ENCODE assay signal across 33 cellular contexts in genomic region chr9:108021311-108021710, GRCh38.
"Had no signal": no experiment of that assay in that cellular context is flagged by ENCODE, and none has a peak within 500 bp of the region (broad histone marks: within the 10 kb centered on the region; RNA-seq: fewer than 3 reads in every experiment).

No MANE protein-coding gene starts in this region.

- ATAC-seq: activated CD8-positive, alpha-beta memory T cell treated with anti-CD3 and anti-CD28 coated beads, Interleukin-2, amount 10 ng/mL, durations not matched to agents 7 days and 5 days; activated naive CD4-positive, alpha-beta T cell treated with anti-CD3 and anti-CD28 coated beads, Interleukin-2, amount 50 U/mL, for 72 hours; activated T-helper 17 cell treated with anti-CD3 and anti-CD28 coated beads, Interleukin-2, amount 50 U/mL, for 72 hours; Panc1 had no signal

- H3K4me3 ChIP-seq: adrenal gland, SJSA1 had no signal

- H3K4me2 ChIP-seq: SK-N-SH had no signal

- DNase-seq: activated B cell treated with CpG ODN at 0.5 μM for 24 hours; activated CD4-positive, alpha-beta memory T cell treated with anti-CD3 and anti-CD28 coated beads for 36 hours; activated CD4-positive, alpha-beta T cell treated with anti-CD3 and anti-CD28 coated beads for 4 hours; activated CD4-positive, alpha-beta T cell treated with anti-CD3 and anti-CD28 coated beads, Interleukin-2, amount 50 U/mL, for 1 hour; activated CD4-positive, CD25-positive, alpha-beta regulatory T cell treated with anti-CD3 and anti-CD28 coated beads, Interleukin-2, amount 50 U/mL, for 72 hours; activated CD8-positive, alpha-beta memory T cell treated with anti-CD3 and anti-CD28 coated beads for 24 hours; activated CD8-positive, alpha-beta memory T cell treated with anti-CD3 and anti-CD28 coated beads, Interleukin-2, amount 10 ng/mL, durations not matched to agents 7 days and 5 days; activated CD8-positive, alpha-beta memory T cell treated with anti-CD3 and anti-CD28 coated beads, Interleukin-2, amount 50 U/mL, for 48 hours; activated effector memory CD4-positive, alpha-beta T cell treated with anti-CD3 and anti-CD28 coated beads, Interleukin-2, amount 50 U/mL, for 16 hours; activated naive CD4-positive, alpha-beta T cell treated with anti-CD3 and anti-CD28 coated beads for 36 hours; activated T-cell treated with anti-CD3 and anti-CD28 coated beads, Interleukin-2, amount 50 U/mL, for 48 hours; adrenal gland; caudate nucleus; cerebellar nuclear complex; MM.1S; MV-4-11; NCI-H1092; NCI-H1436 treated with DMSO at 0.1 percent for 48 hours; NCI-H1694 treated with DMSO at 0.1 percent for 48 hours; NCI-H2029; NCI-H345; NCI-H524 treated with DMSO at 0.1 percent for 48 hours; RPMI8226; SHP77 treated with DMSO at 0.1 percent for 48 hours; SK-N-SH had no signal

- H3K9me3 Mint-ChIP-seq: activated B cell treated with CpG ODN at 0.5 μM for 24 hours had no signal

- H3K4me1 ChIP-seq: adrenal gland, SJSA1 had no signal

- H3K27ac Mint-ChIP-seq: activated B cell treated with CpG ODN at 0.5 μM for 24 hours; activated CD4-positive, alpha-beta memory T cell treated with anti-CD3 and anti-CD28 coated beads for 36 hours; activated CD8-positive, alpha-beta memory T cell treated with anti-CD3 and anti-CD28 coated beads, Interleukin-2, amount 10 ng/mL, durations not matched to agents 7 days and 5 days; activated naive CD4-positive, alpha-beta T cell treated with anti-CD3 and anti-CD28 coated beads for 36 hours; activated naive CD4-positive, alpha-beta T cell treated with anti-CD3 and anti-CD28 coated beads, Interleukin-2, amount 50 U/mL, for 72 hours; activated T-helper 17 cell treated with anti-CD3 and anti-CD28 coated beads, Interleukin-2, amount 50 U/mL, for 72 hours; brain; T-helper 1 cell treated with Interleukin-12 subunit alpha and Interleukin-12 subunit beta and Interleukin-4 antibody, amounts not matched to agents 30 μg/mL and 1 μg/mL, for 36 hours; T-helper 2 cell treated with Interferon-gamma antibody and Interleukin-4, amounts not matched to agents 5 μg/mL and 100 μg/mL, for 36 hours had no signal

- H3K9ac ChIP-seq: SK-N-SH had no signal

- H3K27ac ChIP-seq: adrenal gland, SJSA1 had no signal

- FAIRE-seq: bronchial epithelial cell had no signal

- H3K9me3 ChIP-seq: adrenal gland, SJSA1, SK-N-SH had no signal

- H3K27me3 ChIP-seq: adrenal gland, SJSA1 had no signal

- H3K36me3 ChIP-seq: adrenal gland, SJSA1 had no signal

- H3K4me1 Mint-ChIP-seq: activated B cell treated with CpG ODN at 0.5 μM for 24 hours; activated CD8-positive, alpha-beta memory T cell treated with anti-CD3 and anti-CD28 coated beads, Interleukin-2, amount 10 ng/mL, durations not matched to agents 7 days and 5 days; activated T-helper 17 cell treated with anti-CD3 and anti-CD28 coated beads, Interleukin-2, amount 50 U/mL, for 72 hours had no signal

- H3K4me3 Mint-ChIP-seq: activated B cell treated with CpG ODN at 0.5 μM for 24 hours; activated CD4-positive, alpha-beta memory T cell treated with anti-CD3 and anti-CD28 coated beads for 36 hours; activated CD8-positive, alpha-beta memory T cell treated with anti-CD3 and anti-CD28 coated beads, Interleukin-2, amount 10 ng/mL, durations not matched to agents 7 days and 5 days; activated naive CD4-positive, alpha-beta T cell treated with anti-CD3 and anti-CD28 coated beads for 36 hours; activated T-helper 17 cell treated with anti-CD3 and anti-CD28 coated beads, Interleukin-2, amount 50 U/mL, for 72 hours; brain; T-helper 1 cell treated with Interleukin-12 subunit alpha and Interleukin-12 subunit beta and Interleukin-4 antibody, amounts not matched to agents 30 μg/mL and 1 μg/mL, for 36 hours; T-helper 2 cell treated with Interferon-gamma antibody and Interleukin-4, amounts not matched to agents 5 μg/mL and 100 μg/mL, for 36 hours had no signal

- H3K27me3 Mint-ChIP-seq: activated B cell treated with CpG ODN at 0.5 μM for 24 hours; activated CD4-positive, alpha-beta memory T cell treated with anti-CD3 and anti-CD28 coated beads for 36 hours; activated CD8-positive, alpha-beta memory T cell treated with anti-CD3 and anti-CD28 coated beads, Interleukin-2, amount 10 ng/mL, durations not matched to agents 7 days and 5 days; activated T-helper 17 cell treated with anti-CD3 and anti-CD28 coated beads, Interleukin-2, amount 50 U/mL, for 72 hours had no signal

- H3K36me3 Mint-ChIP-seq: activated CD4-positive, alpha-beta memory T cell treated with anti-CD3 and anti-CD28 coated beads for 36 hours; activated CD8-positive, alpha-beta memory T cell treated with anti-CD3 and anti-CD28 coated beads, Interleukin-2, amount 10 ng/mL, durations not matched to agents 7 days and 5 days; activated naive CD4-positive, alpha-beta T cell treated with anti-CD3 and anti-CD28 coated beads, Interleukin-2, amount 50 U/mL, for 72 hours; brain had no signal
